ENCODE assay signal across 18 cellular contexts in the genomic region with DNA sequence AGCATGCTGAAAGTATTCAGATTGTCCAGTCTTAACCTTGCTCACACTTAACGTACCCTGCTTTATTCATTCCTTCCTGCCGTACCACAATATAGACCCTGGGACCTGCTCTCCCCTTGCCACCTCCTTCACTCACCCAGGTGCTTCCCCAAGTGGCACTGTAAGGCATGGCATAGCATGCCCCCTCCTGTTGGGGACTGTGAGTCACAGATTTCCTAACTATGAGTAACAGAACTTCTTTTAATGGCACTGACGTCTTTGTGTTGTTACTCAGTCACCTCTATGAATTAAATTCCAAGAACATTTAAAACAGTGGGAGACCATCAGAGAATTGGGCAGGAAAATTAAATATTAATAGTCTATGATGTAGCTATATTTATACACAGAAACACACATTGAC.
DNase-seq lines count a peak whose midpoint lies in the region; ATAC-seq, FAIRE-seq and TF ChIP-seq lines count a peak whose summit lies in the region.
"Had no signal": no experiment of that assay in that cellular context is flagged by ENCODE, and none has a peak within 500 bp of the region (broad histone marks: within the 10 kb centered on the region; RNA-seq: fewer than 3 reads in every experiment).

No MANE protein-coding gene starts in this region.

- no peak overlapping the region for H3K4ac ChIP-seq in H1 (replicated peaks; ENCODE audit: insufficient read length, low read depth, low read length)

- H3F3A ChIP-seq in PC-3 (ENCODE audit: low read length, unreplicated experiment): no peaks in the 10 kb centered on the region

- FAIRE-seq in H54 (lab: Jason Lieb, UNC) (peak; percentile 86), H1 (lab: Jason Lieb, UNC) (no peak)
- FAIRE-seq: K562, pancreas had no signal

- no peak overlapping the region for H2BK5ac ChIP-seq in H1 (ENCODE audit: low read depth, low read length)

- no peaks in the 10 kb centered on the region for H3K79me1 ChIP-seq in H1 (ENCODE audit: low read depth, low read length)

- BruUV-seq in PC-3 (replicated peaks; lab: Mats Ljungman, UMichigan): no TSS peak

- no peak overlapping the region for H3K14ac ChIP-seq in H1 (ENCODE audit: insufficient read length)

- H3K9me3 ChIP-seq in PC-3 (ENCODE audit: low read length) (peaks cover 22% of the 10 kb centered on the region; the same call in 1 of the 2 replicates), H1 (ENCODE audit: insufficient read depth in 2 of 2, low read depth in 1 of 2, low read length in 1 of 2) (no peaks in the 10 kb centered on the region), HAP-1 (no peaks in the 10 kb centered on the region; the same call in 1 of the 2 replicates)
- H3K9me3 ChIP-seq: pancreas had no signal

- H2BK20ac ChIP-seq in H1 (ENCODE audit: low read length): no peak overlapping the region

- H4K5ac ChIP-seq in H1 (ENCODE audit: insufficient read length, low read depth, low read length): no peak overlapping the region

- POLR2A ChIA-PET in PC-3 (lab: Charles Lee; ENCODE audit: unreplicated experiment) (no interaction called here), H1 (lab: Charles Lee; ENCODE audit: partially characterized antibody) (no interaction called here)

- H2BK12ac ChIP-seq in H1 (ENCODE audit: low read depth, low read length): no peak overlapping the region

- H3K23me2 ChIP-seq in H1 (ENCODE audit: low read depth, low read length): peaks cover 2% of the 10 kb centered on the region; the same call in 1 of the 2 replicates

- no peak overlapping the region for H2BK120ac ChIP-seq in H1 (replicated peaks; ENCODE audit: low read depth, low read length)

- H3K9ac ChIP-seq in PC-3 (ENCODE audit: low read length): no peak overlapping the region
- no peak overlapping the region for H3K9ac ChIP-seq in H1 (replicated peaks in 1 of 4; ENCODE audit: extremely low read depth in 1 of 4, low read depth in 3 of 4, low read length in 3 of 4)

- H4K20me1 ChIP-seq in PC-3 (ENCODE audit: low read length): no peaks in the 10 kb centered on the region
- H4K20me1 ChIP-seq in H1 (replicated peaks in 1 of 2; ENCODE audit: control insufficient read depth in 1 of 2, insufficient read depth in 2 of 2, low read length in 2 of 2): no peaks in the 10 kb centered on the region

- in situ Hi-C loops in HAP-1 (cut with MboI; ENCODE audit: low sequenced_read_pairs): no loop called here

- no peak overlapping the region for H3K4me2 ChIP-seq in PC-3 (ENCODE audit: low read length)
- no peak overlapping the region for H3K4me2 ChIP-seq in H1 (ENCODE audit: insufficient read depth in 1 of 2, low read depth in 2 of 2, low read length in 2 of 2)

- H3K36me3 ChIP-seq in PC-3 (ENCODE audit: low read depth, low read length): no peaks in the 10 kb centered on the region
- no peaks in the 10 kb centered on the region for H3K36me3 ChIP-seq in H1 (ENCODE audit: control insufficient read depth in 2 of 4, insufficient read depth in 4 of 4, low read length in 3 of 4)
- no peaks in the 10 kb centered on the region for H3K36me3 ChIP-seq in HAP-1 (replicated peaks)
- H3K36me3 ChIP-seq: pancreas had no signal

- intact Hi-C loops in PC-3 (cut with micrococcal nuclease): no loop called here

- no peak overlapping the region for H3K4me3 ChIP-seq in PC-3 (ENCODE audit: low read length)
- H3K4me3 ChIP-seq in H1 (ENCODE audit: extremely low read depth in 1 of 4, insufficient read depth in 2 of 4, low read depth in 3 of 4, low read length in 4 of 4): no peak overlapping the region
- no peak overlapping the region for H3K4me3 ChIP-seq in HAP-1
- H3K4me3 ChIP-seq: K562, pancreas, SK-N-MC had no signal

- H3K9me2 ChIP-seq in PC-3 (replicated peaks; ENCODE audit: low read length): no peaks in the 10 kb centered on the region

- no peak for ATAC-seq in PC-3
- ATAC-seq: K562, left ventricle myocardium superior had no signal

- H3K56ac ChIP-seq in H1 (replicated peaks; ENCODE audit: insufficient read length, low read depth, low read length): no peak overlapping the region

- peak; percentile 13 for DNase-seq in H54 (ENCODE audit: insufficient read length, low spot score)
- DNase-seq in PC-3: peak; percentile 4
- no peak for DNase-seq in H1 (ENCODE audit: low read depth in 1 of 2, low spot score in 2 of 2)
- peak; percentile 80 for DNase-seq in renal cortical epithelial cell (ENCODE audit: low read depth)
- DNase-seq in amniotic stem cell (lab: John Stamatoyannopoulos, UW): no peak
- DNase-seq in HAP-1 (ENCODE audit: low spot score in 2 of 2): no peak
- no peak for DNase-seq in GF-D8 (lab: John Stamatoyannopoulos, UW)
- DNase-seq: activated CD4-positive, alpha-beta memory T cell treated with anti-CD3 and anti-CD28 coated beads for 36 hours; activated T-cell treated with anti-CD3 and anti-CD28 coated beads, Interleukin-2, amount 50 U/mL, for 24 hours; central memory CD4-positive, alpha-beta T cell; effector CD8-positive, alpha-beta T cell; left ventricle myocardium superior; NCI-H146; NCI-H345; stimulated activated CD4-positive, alpha-beta T cell treated with anti-CD3 and anti-CD28 coated beads, Interleukin-2, amount 100 ng/mL, for 48 hours had no signal

- CTCF ChIA-PET in PC-3 (lab: Charles Lee) (no interaction called here), H1 (lab: Charles Lee; ENCODE audit: partially characterized antibody) (interaction anchor here (0.8 to 1.4 kb wide), 6 partner anchors 9 to 237 kb away, joined by 3 read pairs; no protein-coding TSS in a partner anchor)

- no peak for TF ChIP-seq CTCF in PC-3 (conservative IDR thresholded peaks at IDR 0.05; ENCODE audit: low read depth, low read length)
- peak; percentile 46 to 53 (median 48) for TF ChIP-seq CTCF in H1 (IDR thresholded peaks at IDR 0.05; ENCODE audit: control extremely low read depth in 1 of 3, insufficient read depth in 1 of 3, low read depth in 1 of 3, low read length in 3 of 3)

- no peak for TF ChIP-seq EP300 in H1 (IDR thresholded peaks at IDR 0.05; ENCODE audit: borderline replicate concordance in 1 of 2, low read depth in 2 of 2, low read length in 2 of 2)

- no peak overlapping the region for H3K18ac ChIP-seq in H1 (ENCODE audit: extremely low read depth, low read length)

- no peak overlapping the region for H4K91ac ChIP-seq in H1 (replicated peaks; ENCODE audit: insufficient read length, low read length)

- 90% methylated on average over 3 of the region's 3 CpGs; no CpG with 5 or more reads in 1 of the 2 experiments for WGBS in H1 (ENCODE audit: extremely low coverage in 1 of 2, insufficient coverage in 1 of 2, insufficient read length in 1 of 2, insufficient replicate concordance in 2 of 2, low coverage in 1 of 2, low lambda C conversion rate in 2 of 2, missing lambda C conversion rate in 1 of 2), 2 experiments

- H3K79me2 ChIP-seq in PC-3 (ENCODE audit: low read length): no peaks in the 10 kb centered on the region
- no peaks in the 10 kb centered on the region for H3K79me2 ChIP-seq in H1 (ENCODE audit: control insufficient read depth in 1 of 2, insufficient read depth in 2 of 2, low read length in 2 of 2)

- H3K27me3 ChIP-seq in PC-3 (ENCODE audit: low read length) (no peaks in the 10 kb centered on the region), H1 (replicated peaks in 1 of 4; ENCODE audit: control insufficient read depth in 3 of 4, extremely low read depth in 1 of 4, insufficient read depth in 3 of 4, low read length in 3 of 4) (no peaks in the 10 kb centered on the region), HAP-1 (ENCODE audit: low read depth) (no peaks in the 10 kb centered on the region)
- H3K27me3 ChIP-seq: pancreas had no signal

- H3K4me1 ChIP-seq in PC-3 (ENCODE audit: insufficient read depth, low read length) (no peaks in the 10 kb centered on the region), H1 (replicated peaks in 1 of 4; ENCODE audit: control insufficient read depth in 3 of 4, insufficient read depth in 4 of 4, low read length in 3 of 4) (peaks cover 0 to 2% (median 0%) of the 10 kb centered on the region in 4 experiments; a peak in 1 of 7 replicates), HAP-1 (no peaks in the 10 kb centered on the region)
- H3K4me1 ChIP-seq: pancreas had no signal

- peak; percentile 51 to 66 for TF ChIP-seq RAD21 in H1 (IDR thresholded peaks at IDR 0.05 in 1 of 2, conservative IDR thresholded peaks at IDR 0.05 in 1 of 2; ENCODE audit: low read depth in 2 of 2, low read length in 2 of 2)

- H3K27ac ChIP-seq in PC-3 (ENCODE audit: low read length): no peak overlapping the region
- H3K27ac ChIP-seq in H1 (ENCODE audit: low read depth, low read length): no peak overlapping the region
- H3K27ac ChIP-seq: pancreas, SK-N-MC had no signal

- no peak for TF ChIP-seq POLR2A in H54 (IDR thresholded peaks at IDR 0.05; ENCODE audit: low read depth, low read length)
- no peak for TF ChIP-seq POLR2A in H1 (IDR thresholded peaks at IDR 0.05; ENCODE audit: control extremely low read depth in 1 of 2, low read depth in 2 of 2, low read length in 2 of 2)

- H3K23ac ChIP-seq in H1 (ENCODE audit: insufficient read length): no peak overlapping the region

- no peak overlapping the region for H2BK15ac ChIP-seq in H1 (ENCODE audit: low read length)

- H4K8ac ChIP-seq in H1 (ENCODE audit: extremely low read depth, insufficient read depth, low read length): no peak overlapping the region

- H2AFZ ChIP-seq in PC-3 (ENCODE audit: low read length) (no peak overlapping the region), H1 (ENCODE audit: low read length) (no peak overlapping the region)

- peak overlapping the region; percentile 90; the same call in 1 of the 2 replicates for H2AK5ac ChIP-seq in H1 (ENCODE audit: low read depth, low read length)

TF ChIP-seq in H1, 55 proteins besides CTCF, POLR2A, EP300 and RAD21 (continues in another document):
- TF ChIP-seq TCF12 (IDR thresholded peaks at IDR 0.05; ENCODE audit: low read depth, low read length) (no peak), CHD2 (IDR thresholded peaks at IDR 0.05; ENCODE audit: low read length) (no peak), KDM1A (IDR thresholded peaks at IDR 0.05; ENCODE audit: borderline replicate concordance, low read length) (no peak), RNF2 (IDR thresholded peaks at IDR 0.05; ENCODE audit: borderline replicate concordance, low read depth, low read length, missing control alignments, poor library complexity, severe bottlenecking) (no peak), ZNF274 (IDR thresholded peaks at IDR 0.05; ENCODE audit: borderline replicate concordance, extremely low read depth, low read length) (no peak), GABPA (IDR thresholded peaks at IDR 0.05; ENCODE audit: borderline replicate concordance, insufficient read depth, low read length) (no peak), TAF1 (IDR thresholded peaks at IDR 0.05; ENCODE audit: low read depth, low read length) (no peak), POLR2AphosphoS5 (IDR thresholded peaks at IDR 0.05; ENCODE audit: low read depth, low read length) (no peak)
- TF ChIP-seq, protein P1, sequence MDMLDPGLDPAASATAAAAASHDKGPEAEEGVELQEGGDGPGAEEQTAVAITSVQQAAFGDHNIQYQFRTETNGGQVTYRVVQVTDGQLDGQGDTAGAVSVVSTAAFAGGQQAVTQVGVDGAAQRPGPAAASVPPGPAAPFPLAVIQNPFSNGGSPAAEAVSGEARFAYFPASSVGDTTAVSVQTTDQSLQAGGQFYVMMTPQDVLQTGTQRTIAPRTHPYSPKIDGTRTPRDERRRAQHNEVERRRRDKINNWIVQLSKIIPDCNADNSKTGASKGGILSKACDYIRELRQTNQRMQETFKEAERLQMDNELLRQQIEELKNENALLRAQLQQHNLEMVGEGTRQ (IDR thresholded peaks at IDR 0.05; ENCODE audit: low read length): no peak

Comparison
In these comparisons a context has a peak if more than half of its experiments do, and no peak if none do; other contexts are left out.
1. DNase-seq: peak in H54 (single experiment), PC-3 (single experiment) and renal cortical epithelial cell (single experiment); none in H1 (0 of 2), amniotic stem cell (single experiment), HAP-1 (0 of 2) and GF-D8 (single experiment).